In the genomic region with DNA sequence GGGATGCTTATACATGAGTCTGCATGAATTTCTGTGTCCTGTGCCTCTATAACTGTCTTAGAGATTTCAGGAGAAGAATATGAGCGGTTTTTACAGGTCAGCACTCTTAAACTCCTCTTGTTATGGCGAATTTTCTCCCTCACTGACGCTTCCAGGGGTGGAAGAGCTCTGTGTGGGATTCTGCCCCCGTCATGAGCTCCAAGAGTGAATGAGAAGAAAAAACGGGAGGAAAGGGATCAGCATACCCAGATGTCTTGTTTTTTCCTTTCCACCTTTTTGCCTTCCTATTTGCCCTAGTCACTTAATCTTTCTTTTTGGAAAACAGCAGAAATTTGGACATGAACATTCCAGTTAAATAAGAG, we compare ENCODE assay signal across 3 cellular contexts.
TF ChIP-seq lines count a peak whose summit lies in the region.

No MANE protein-coding gene starts in this region.

TF ChIP-seq in A549, 52 proteins besides CTCF, POLR2A, EP300 and RAD21:
- TF ChIP-seq MAFK (IDR thresholded peaks at IDR 0.05; ENCODE audit: partially characterized antibody) (peak; percentile 2), KDM5A (IDR thresholded peaks at IDR 0.05) (no peak), PHF8 (IDR thresholded peaks at IDR 0.05; ENCODE audit: borderline replicate concordance, low read depth) (no peak)
TF ChIP-seq in A549: peak in this region for 1.

TF ChIP-seq in HEK293T, 16 proteins besides CTCF, POLR2A, EP300 and RAD21:
- TF ChIP-seq FOXM1 (IDR thresholded peaks at IDR 0.05; ENCODE audit: borderline replicate concordance), result no peak
- TF ChIP-seq ARNT (IDR thresholded peaks at IDR 0.05), result no peak
- TF ChIP-seq CTBP1 (IDR thresholded peaks at IDR 0.05; ENCODE audit: borderline replicate concordance), result no peak
- TF ChIP-seq HDGF (IDR thresholded peaks at IDR 0.05; ENCODE audit: borderline replicate concordance), result no peak
- no peak for TF ChIP-seq SUZ12 (IDR thresholded peaks at IDR 0.05)
- no peak for TF ChIP-seq NFRKB (IDR thresholded peaks at IDR 0.05)
- TF ChIP-seq LEF1 (IDR thresholded peaks at IDR 0.05; ENCODE audit: borderline replicate concordance), result no peak
- TF ChIP-seq ELF4 (IDR thresholded peaks at IDR 0.05), result no peak
- TF ChIP-seq TARDBP (IDR thresholded peaks at IDR 0.05), result no peak
- TF ChIP-seq L3MBTL2 (conservative IDR thresholded peaks at IDR 0.05), result no peak
- TF ChIP-seq FOXK2 (IDR thresholded peaks at IDR 0.05), result no peak
- TF ChIP-seq FOXA1 (IDR thresholded peaks at IDR 0.05), result no peak
- no peak for TF ChIP-seq ZNF384 (IDR thresholded peaks at IDR 0.05)
- no peak for TF ChIP-seq BHLHE40 (IDR thresholded peaks at IDR 0.05; ENCODE audit: borderline replicate concordance)
- no peak for TF ChIP-seq SP1 (IDR thresholded peaks at IDR 0.05)
- TF ChIP-seq, protein P1, sequence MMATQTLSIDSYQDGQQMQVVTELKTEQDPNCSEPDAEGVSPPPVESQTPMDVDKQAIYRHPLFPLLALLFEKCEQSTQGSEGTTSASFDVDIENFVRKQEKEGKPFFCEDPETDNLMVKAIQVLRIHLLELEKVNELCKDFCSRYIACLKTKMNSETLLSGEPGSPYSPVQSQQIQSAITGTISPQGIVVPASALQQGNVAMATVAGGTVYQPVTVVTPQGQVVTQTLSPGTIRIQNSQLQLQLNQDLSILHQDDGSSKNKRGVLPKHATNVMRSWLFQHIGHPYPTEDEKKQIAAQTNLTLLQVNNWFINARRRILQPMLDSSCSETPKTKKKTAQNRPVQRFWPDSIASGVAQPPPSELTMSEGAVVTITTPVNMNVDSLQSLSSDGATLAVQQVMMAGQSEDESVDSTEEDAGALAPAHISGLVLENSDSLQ (IDR thresholded peaks at IDR 0.05), result no peak

TF ChIP-seq in GM12878, 131 proteins besides CTCF, POLR2A, EP300 and RAD21:
- TF ChIP-seq ASH2L (IDR thresholded peaks at IDR 0.05; ENCODE audit: borderline replicate concordance, low read depth), result no peak
- TF ChIP-seq, protein P1 (IDR thresholded peaks at IDR 0.05), result no peak
- TF ChIP-seq, protein P2, sequence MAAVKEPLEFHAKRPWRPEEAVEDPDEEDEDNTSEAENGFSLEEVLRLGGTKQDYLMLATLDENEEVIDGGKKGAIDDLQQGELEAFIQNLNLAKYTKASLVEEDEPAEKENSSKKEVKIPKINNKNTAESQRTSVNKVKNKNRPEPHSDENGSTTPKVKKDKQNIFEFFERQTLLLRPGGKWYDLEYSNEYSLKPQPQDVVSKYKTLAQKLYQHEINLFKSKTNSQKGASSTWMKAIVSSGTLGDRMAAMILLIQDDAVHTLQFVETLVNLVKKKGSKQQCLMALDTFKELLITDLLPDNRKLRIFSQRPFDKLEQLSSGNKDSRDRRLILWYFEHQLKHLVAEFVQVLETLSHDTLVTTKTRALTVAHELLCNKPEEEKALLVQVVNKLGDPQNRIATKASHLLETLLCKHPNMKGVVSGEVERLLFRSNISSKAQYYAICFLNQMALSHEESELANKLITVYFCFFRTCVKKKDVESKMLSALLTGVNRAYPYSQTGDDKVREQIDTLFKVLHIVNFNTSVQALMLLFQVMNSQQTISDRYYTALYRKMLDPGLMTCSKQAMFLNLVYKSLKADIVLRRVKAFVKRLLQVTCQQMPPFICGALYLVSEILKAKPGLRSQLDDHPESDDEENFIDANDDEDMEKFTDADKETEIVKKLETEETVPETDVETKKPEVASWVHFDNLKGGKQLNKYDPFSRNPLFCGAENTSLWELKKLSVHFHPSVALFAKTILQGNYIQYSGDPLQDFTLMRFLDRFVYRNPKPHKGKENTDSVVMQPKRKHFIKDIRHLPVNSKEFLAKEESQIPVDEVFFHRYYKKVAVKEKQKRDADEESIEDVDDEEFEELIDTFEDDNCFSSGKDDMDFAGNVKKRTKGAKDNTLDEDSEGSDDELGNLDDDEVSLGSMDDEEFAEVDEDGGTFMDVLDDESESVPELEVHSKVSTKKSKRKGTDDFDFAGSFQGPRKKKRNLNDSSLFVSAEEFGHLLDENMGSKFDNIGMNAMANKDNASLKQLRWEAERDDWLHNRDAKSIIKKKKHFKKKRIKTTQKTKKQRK (IDR thresholded peaks at IDR 0.05; ENCODE audit: low read depth, low read length), result no peak
- TF ChIP-seq YY1 (IDR thresholded peaks at IDR 0.05; ENCODE audit: low read depth, low read length), result no peak
- TF ChIP-seq, protein P3, sequence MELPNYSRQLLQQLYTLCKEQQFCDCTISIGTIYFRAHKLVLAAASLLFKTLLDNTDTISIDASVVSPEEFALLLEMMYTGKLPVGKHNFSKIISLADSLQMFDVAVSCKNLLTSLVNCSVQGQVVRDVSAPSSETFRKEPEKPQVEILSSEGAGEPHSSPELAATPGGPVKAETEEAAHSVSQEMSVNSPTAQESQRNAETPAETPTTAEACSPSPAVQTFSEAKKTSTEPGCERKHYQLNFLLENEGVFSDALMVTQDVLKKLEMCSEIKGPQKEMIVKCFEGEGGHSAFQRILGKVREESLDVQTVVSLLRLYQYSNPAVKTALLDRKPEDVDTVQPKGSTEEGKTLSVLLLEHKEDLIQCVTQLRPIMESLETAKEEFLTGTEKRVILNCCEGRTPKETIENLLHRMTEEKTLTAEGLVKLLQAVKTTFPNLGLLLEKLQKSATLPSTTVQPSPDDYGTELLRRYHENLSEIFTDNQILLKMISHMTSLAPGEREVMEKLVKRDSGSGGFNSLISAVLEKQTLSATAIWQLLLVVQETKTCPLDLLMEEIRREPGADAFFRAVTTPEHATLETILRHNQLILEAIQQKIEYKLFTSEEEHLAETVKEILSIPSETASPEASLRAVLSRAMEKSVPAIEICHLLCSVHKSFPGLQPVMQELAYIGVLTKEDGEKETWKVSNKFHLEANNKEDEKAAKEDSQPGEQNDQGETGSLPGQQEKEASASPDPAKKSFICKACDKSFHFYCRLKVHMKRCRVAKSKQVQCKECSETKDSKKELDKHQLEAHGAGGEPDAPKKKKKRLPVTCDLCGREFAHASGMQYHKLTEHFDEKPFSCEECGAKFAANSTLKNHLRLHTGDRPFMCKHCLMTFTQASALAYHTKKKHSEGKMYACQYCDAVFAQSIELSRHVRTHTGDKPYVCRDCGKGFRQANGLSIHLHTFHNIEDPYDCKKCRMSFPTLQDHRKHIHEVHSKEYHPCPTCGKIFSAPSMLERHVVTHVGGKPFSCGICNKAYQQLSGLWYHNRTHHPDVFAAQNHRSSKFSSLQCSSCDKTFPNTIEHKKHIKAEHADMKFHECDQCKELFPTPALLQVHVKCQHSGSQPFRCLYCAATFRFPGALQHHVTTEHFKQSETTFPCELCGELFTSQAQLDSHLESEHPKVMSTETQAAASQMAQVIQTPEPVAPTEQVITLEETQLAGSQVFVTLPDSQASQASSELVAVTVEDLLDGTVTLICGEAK (IDR thresholded peaks at IDR 0.05; ENCODE audit: borderline replicate concordance), result no peak
- TF ChIP-seq, protein P4, sequence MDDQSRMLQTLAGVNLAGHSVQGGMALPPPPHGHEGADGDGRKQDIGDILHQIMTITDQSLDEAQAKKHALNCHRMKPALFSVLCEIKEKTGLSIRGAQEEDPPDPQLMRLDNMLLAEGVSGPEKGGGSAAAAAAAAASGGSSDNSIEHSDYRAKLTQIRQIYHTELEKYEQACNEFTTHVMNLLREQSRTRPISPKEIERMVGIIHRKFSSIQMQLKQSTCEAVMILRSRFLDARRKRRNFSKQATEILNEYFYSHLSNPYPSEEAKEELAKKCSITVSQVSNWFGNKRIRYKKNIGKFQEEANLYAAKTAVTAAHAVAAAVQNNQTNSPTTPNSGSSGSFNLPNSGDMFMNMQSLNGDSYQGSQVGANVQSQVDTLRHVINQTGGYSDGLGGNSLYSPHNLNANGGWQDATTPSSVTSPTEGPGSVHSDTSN (IDR thresholded peaks at IDR 0.05; ENCODE audit: insufficient replicate concordance, low read depth, low read length), result no peak
